In genomic region chr7:153604-154003, GRCh38 we compare ENCODE assay signal across 19 cellular contexts. TPM values are rescaled to one million over a fixed set of nuclear protein-coding genes. Genes with fewer than 3 reads are reported as not detected.
"Had no signal": no experiment of that assay in that cellular context is flagged by ENCODE, and none has a peak within 500 bp of the region (broad histone marks: within the 10 kb centered on the region; RNA-seq: fewer than 3 reads in every experiment).

No MANE protein-coding gene starts in this region.

- H3K9me3 ChIP-seq: neutrophil, SK-N-SH had no signal

- H3K4me1 Mint-ChIP-seq: activated T-helper 17 cell treated with anti-CD3 and anti-CD28 coated beads, Interleukin-2, amount 50 U/mL, for 72 hours had no signal

- DNase-seq: activated CD4-positive, alpha-beta T cell treated with anti-CD3 and anti-CD28 coated beads, Interleukin-2, amount 50 U/mL, for 48 hours; activated naive CD4-positive, alpha-beta T cell treated with Interleukin-2 at 50 U/mL for 16 hours; effector CD4-positive, alpha-beta T cell; left colon; mammary epithelial cell; naive thymus-derived CD4-positive, alpha-beta T cell; SK-N-SH; stimulated activated CD4-positive, alpha-beta T cell treated with anti-CD3 and anti-CD28 coated beads, Interleukin-4, amount 100 ng/mL, for 4 hours; stimulated activated CD8-positive, alpha-beta memory T cell treated with anti-CD3 and anti-CD28 coated beads, Interleukin-4, amount 100 ng/mL, for 48 hours; T-cell; T-helper 9 cell had no signal

- H3K27me3 Mint-ChIP-seq: activated T-helper 17 cell treated with anti-CD3 and anti-CD28 coated beads, Interleukin-2, amount 50 U/mL, for 72 hours; stimulated activated naive CD8-positive, alpha-beta T cell treated with anti-CD3 and anti-CD28 coated beads, Interleukin-15, Interleukin-2, amounts not matched to agents 100 ng/mL and 50 ng/mL, for 24 hours; T-cell had no signal

- H3K4me2 ChIP-seq: SK-N-SH had no signal

- H3K27ac ChIP-seq: neutrophil, skin epidermis had no signal

- H3K27ac Mint-ChIP-seq: activated T-helper 17 cell treated with anti-CD3 and anti-CD28 coated beads, Interleukin-2, amount 50 U/mL, for 72 hours; stimulated activated naive CD8-positive, alpha-beta T cell treated with anti-CD3 and anti-CD28 coated beads, Interleukin-15, Interleukin-2, amounts not matched to agents 100 ng/mL and 50 ng/mL, for 24 hours; T-cell had no signal

- ATAC-seq: activated T-helper 17 cell treated with anti-CD3 and anti-CD28 coated beads, Interleukin-2, amount 50 U/mL, for 72 hours; left colon; naive thymus-derived CD4-positive, alpha-beta T cell; T-cell had no signal

- H3K9me3 Mint-ChIP-seq: activated T-helper 17 cell treated with anti-CD3 and anti-CD28 coated beads, Interleukin-2, amount 50 U/mL, for 72 hours; stimulated activated naive CD8-positive, alpha-beta T cell treated with anti-CD3 and anti-CD28 coated beads, Interleukin-15, Interleukin-2, amounts not matched to agents 100 ng/mL and 50 ng/mL, for 24 hours; T-cell had no signal

- H3K4me3 ChIP-seq: skin epidermis had no signal

- H3K9ac ChIP-seq: SK-N-SH had no signal

- H3K4me3 Mint-ChIP-seq: activated T-helper 17 cell treated with anti-CD3 and anti-CD28 coated beads, Interleukin-2, amount 50 U/mL, for 72 hours; naive thymus-derived CD4-positive, alpha-beta T cell; stimulated activated naive CD8-positive, alpha-beta T cell treated with anti-CD3 and anti-CD28 coated beads, Interleukin-15, Interleukin-2, amounts not matched to agents 100 ng/mL and 50 ng/mL, for 24 hours; T-cell had no signal

- H3K27me3 ChIP-seq: neutrophil had no signal

- H3K36me3 Mint-ChIP-seq: naive thymus-derived CD4-positive, alpha-beta T cell; T-cell had no signal

- H3K36me3 ChIP-seq: neutrophil had no signal

- FAIRE-seq: astrocyte, colon, endothelial cell of umbilical vein, urothelium cell line had no signal

RNA-seq across cellular contexts. Expression of gene FAM20C, which starts 38.8 kb away (rescaled TPM):
- polyA plus RNA-seq: naive thymus-derived CD4-positive, alpha-beta T cell had no signal
